ENCODE assay signal across 6 cellular contexts in genomic region chr5:19479562-19479961, GRCh38.
"Had no signal": no experiment of that assay in that cellular context is flagged by ENCODE, and none has a peak within 500 bp of the region (broad histone marks: within the 10 kb centered on the region; RNA-seq: fewer than 3 reads in every experiment).

No MANE protein-coding gene starts in this region.

- H3K27ac ChIP-seq: HL-60 had no signal

- FAIRE-seq: HepG2, HTR-8/SVneo had no signal

- DNase-seq: IMR-90, KBM-7, KG1 had no signal

- ATAC-seq: HepG2 had no signal
